10 cellular contexts compared by ENCODE assay signal in the genomic region with DNA sequence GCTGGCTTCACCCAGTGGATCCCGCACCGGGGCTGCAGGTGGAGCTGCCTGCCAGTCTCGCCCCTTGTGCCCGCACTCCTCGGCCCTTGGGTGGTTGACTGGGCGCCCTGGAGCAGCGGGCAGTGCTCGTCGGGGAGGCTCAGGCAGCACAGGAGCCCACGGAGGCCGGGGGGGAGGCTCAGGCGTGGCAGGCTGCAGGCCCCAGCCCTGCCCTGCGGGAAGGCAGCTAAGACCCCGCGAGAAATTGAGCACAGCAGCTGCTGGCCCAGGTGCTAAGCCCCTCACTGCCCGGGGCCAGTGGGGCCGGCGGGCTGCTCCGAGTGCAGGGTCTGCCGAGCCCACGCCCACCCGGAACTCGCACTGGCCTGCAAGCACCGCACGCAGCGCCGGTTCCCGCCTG.
"Had no signal": no experiment of that assay in that cellular context is flagged by ENCODE, and none has a peak within 500 bp of the region (broad histone marks: within the 10 kb centered on the region; RNA-seq: fewer than 3 reads in every experiment).

No MANE protein-coding gene starts in this region.

- H3K4me3 ChIP-seq: GM23248, HAP-1, K562 had no signal

- H3K9ac ChIP-seq: GM23248 had no signal

- H3K9me3 ChIP-seq: HAP-1 had no signal

- H3K36me3 ChIP-seq: HAP-1 had no signal

- ATAC-seq: HCT116, K562 had no signal

- FAIRE-seq: HTR-8/SVneo, K562 had no signal

- H3K27ac ChIP-seq: GM23248 had no signal

- DNase-seq: GM23248, GOT3, H7, HFFc6, IMR-90, KG1 had no signal
